ENCODE assay signal across 8 cellular contexts in the genomic region with DNA sequence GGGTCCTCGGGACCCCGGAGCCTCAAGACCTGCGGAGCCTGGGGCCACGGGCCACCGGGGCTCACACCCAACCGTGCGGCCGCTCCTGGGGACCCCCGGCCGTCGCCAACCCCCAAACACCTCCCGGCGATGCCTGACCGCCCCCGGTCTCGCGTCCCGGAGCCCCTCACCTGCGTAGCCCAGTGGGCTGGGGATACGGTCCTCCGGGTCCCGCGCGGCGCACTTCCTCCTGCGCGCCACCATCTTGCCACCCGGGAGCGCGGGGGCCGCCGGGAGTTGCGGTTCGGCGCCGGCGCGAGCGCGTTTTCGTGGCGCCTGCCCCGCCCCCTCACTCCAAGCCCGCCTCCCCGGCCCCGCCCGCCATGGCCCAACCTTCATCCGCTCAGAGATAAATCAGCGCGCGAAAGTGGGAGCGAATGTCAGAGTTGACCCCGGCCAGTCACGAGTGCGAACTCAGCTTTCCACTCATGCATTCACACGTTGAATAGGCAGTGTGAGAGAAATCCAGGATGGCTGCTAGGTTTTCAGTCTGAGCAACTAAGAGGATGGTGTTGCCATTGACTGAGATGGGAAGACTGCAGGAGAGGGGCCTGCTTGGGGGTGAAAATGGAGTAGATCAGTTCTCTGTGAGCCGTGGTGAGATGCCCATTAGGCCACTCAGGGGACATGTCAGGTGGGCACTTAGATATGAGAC. TPM values are rescaled to one million over a fixed set of nuclear protein-coding genes. Genes with fewer than 3 reads are reported as not detected.
DNase-seq lines count a peak whose midpoint lies in the region; ATAC-seq lines count a peak whose summit lies in the region.

A gene with protein sequence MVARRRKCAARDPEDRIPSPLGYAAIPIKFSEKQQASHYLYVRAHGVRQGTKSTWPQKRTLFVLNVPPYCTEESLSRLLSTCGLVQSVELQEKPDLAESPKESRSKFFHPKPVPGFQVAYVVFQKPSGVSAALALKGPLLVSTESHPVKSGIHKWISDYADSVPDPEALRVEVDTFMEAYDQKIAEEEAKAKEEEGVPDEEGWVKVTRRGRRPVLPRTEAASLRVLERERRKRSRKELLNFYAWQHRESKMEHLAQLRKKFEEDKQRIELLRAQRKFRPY (minus strand): TSS at position 253 of the 694 bp plus-strand sequence. CDS start 10 bp downstream, at position 243.

- POLR2A ChIA-PET in activated CD8-positive, alpha-beta memory T cell treated with anti-CD3 and anti-CD28 coated beads for 36 hours (lab: Charles Lee), result no interaction called here

- CTCF ChIA-PET in activated CD8-positive, alpha-beta memory T cell treated with anti-CD3 and anti-CD28 coated beads for 36 hours (lab: Charles Lee), result interaction anchor here (0.7 kb wide), 1 partner anchor 550 kb away, joined by 3 read pairs; no protein-coding TSS in a partner anchor

- H3K4me3 Mint-ChIP-seq in effector memory CD8-positive, alpha-beta T cell, result peak within 1 kb of the TSS; percentile 95 to 98
- peak within 1 kb of the TSS; percentile 96 for H3K4me3 Mint-ChIP-seq in memory B cell

- H3K27ac Mint-ChIP-seq in effector memory CD8-positive, alpha-beta T cell, result peak within 1 kb of the TSS; percentile 93 to 96
- H3K27ac Mint-ChIP-seq in memory B cell, result peak within 1 kb of the TSS; percentile 97

- H3K36me3 Mint-ChIP-seq in effector memory CD8-positive, alpha-beta T cell (ENCODE audit: insufficient read depth), result peaks cover 27% of the 10 kb centered on the region
- peaks cover 2% of the 10 kb centered on the region for H3K36me3 Mint-ChIP-seq in memory B cell

- H3K27me3 Mint-ChIP-seq in effector memory CD8-positive, alpha-beta T cell, result no peaks in the 10 kb centered on the region
- no peaks in the 10 kb centered on the region for H3K27me3 Mint-ChIP-seq in memory B cell

- peak; percentile 68 for DNase-seq in ACHN
- peak; percentile 21 for DNase-seq in NCI-H774 (lab: John Stamatoyannopoulos, UW)
- DNase-seq in effector memory CD8-positive, alpha-beta T cell, result peak; percentile 74 to 76 (median 75)
- peak; percentile 72 to 76 for DNase-seq in memory B cell (ENCODE audit: low spot score in 2 of 2)
- DNase-seq in stimulated activated CD4-positive, alpha-beta T cell treated with anti-CD3 and anti-CD28 coated beads, TNF-alpha, amount 100 ng/mL, for 48 hours (ENCODE audit: low read depth in 3 of 3), result peak; percentile 68 to 88 (median 88)

- ATAC-seq in GM18519 (IDR thresholded peaks at IDR 0.05; ENCODE audit: low FRiP score, unreplicated experiment) (peak; percentile 51), HG03103 (IDR thresholded peaks at IDR 0.05; ENCODE audit: low read depth, unreplicated experiment) (peak; percentile 73), memory B cell (ENCODE audit: low read depth) (peak; percentile 90)
- peak; percentile 87 for ATAC-seq in effector memory CD8-positive, alpha-beta T cell (replicated peaks)

- in situ Hi-C loops in ACHN (cut with HindIII; ENCODE audit: low pct_ligation_motif_present, low pct_unique_long_range_greater_than_20kb, low sequenced_read_pairs), result no loop called here

- no peaks in the 10 kb centered on the region for H3K9me3 Mint-ChIP-seq in effector memory CD8-positive, alpha-beta T cell
- no peaks in the 10 kb centered on the region for H3K9me3 Mint-ChIP-seq in memory B cell

- H3K4me1 Mint-ChIP-seq in effector memory CD8-positive, alpha-beta T cell (ENCODE audit: low read depth in 2 of 2), result peaks cover 16 to 18% of the 10 kb centered on the region in 2 donors
- H3K4me1 Mint-ChIP-seq in memory B cell, result peaks cover 9% of the 10 kb centered on the region

RNA-seq across cellular contexts. Expression of the gene that starts here (rescaled TPM):
- 100 to 1,000 TPM; 169 to 181 TPM for total RNA-seq in activated CD8-positive, alpha-beta memory T cell treated with anti-CD3 and anti-CD28 coated beads for 36 hours

Comparison
In these comparisons a context has a peak if more than half of its experiments do, and no peak if none do; other contexts are left out.
1. Peak in every context shown above with its lines: DNase-seq and ATAC-seq.
2. DNase-seq: peak in every context shown above with its lines; median percentile 88 in stimulated activated CD4-positive, alpha-beta T cell treated with anti-CD3 and anti-CD28 coated beads, TNF-alpha, amount 100 ng/mL, for 48 hours; 75 in effector memory CD8-positive, alpha-beta T cell; 74 in memory B cell; 68 in ACHN; 21 in NCI-H774.